In genomic region chr1:61502011-61502410, GRCh38 we compare ENCODE assay signal across 34 cellular contexts.
"Had no signal": no experiment of that assay in that cellular context is flagged by ENCODE, and none has a peak within 500 bp of the region (broad histone marks: within the 10 kb centered on the region; RNA-seq: fewer than 3 reads in every experiment).

No MANE protein-coding gene starts in this region.

- H3K27ac ChIP-seq: adrenal gland, ascending aorta, breast epithelium, cardiac muscle cell, colonic mucosa, epithelial cell of prostate, gastroesophageal sphincter, heart right ventricle, WERI-Rb-1 had no signal

- H3K4me3 ChIP-seq: adrenal gland, ascending aorta, breast epithelium, cardiac muscle cell, colonic mucosa, gastroesophageal sphincter, heart right ventricle had no signal

- H3K9me3 Mint-ChIP-seq: activated B cell treated with CpG ODN at 0.5 μM for 24 hours; activated CD4-positive, alpha-beta memory T cell treated with anti-CD3 and anti-CD28 coated beads for 36 hours; activated CD4-positive, alpha-beta T cell treated with anti-CD3 and anti-CD28 coated beads, Interleukin-2, amount 10 ng/mL, durations not matched to agents 24 days and 14 days; activated naive CD4-positive, alpha-beta T cell treated with anti-CD3 and anti-CD28 coated beads for 36 hours; activated naive CD4-positive, alpha-beta T cell treated with anti-CD3 and anti-CD28 coated beads, Interleukin-2, amount 50 U/mL, for 24 hours; activated naive CD8-positive, alpha-beta T cell treated with anti-CD3 and anti-CD28 coated beads for 36 hours; activated naive CD8-positive, alpha-beta T cell treated with anti-CD3 and anti-CD28 coated beads, Interleukin-2, amount 50 U/mL, for 24 hours; activated T-helper 1 cell treated with anti-CD3 and anti-CD28 coated beads, Interleukin-12 subunit alpha, Interleukin-12 subunit beta, Interleukin-2, Interleukin-4 antibody, amounts not matched to agents 30 ng/mL and 10 ng/mL and 1 ng/mL, durations not matched to agents 14 hours and 24 hours and 36 hours; activated T-helper 2 cell treated with anti-CD3 and anti-CD28 coated beads, Interferon-gamma antibody, Interleukin-2, Interleukin-4, amounts not matched to agents 10 μg/mL and 5 μg/mL and 100 μg/mL, durations not matched to agents 14 hours and 24 hours and 36 hours; T-cell; T-helper 1 cell treated with Interleukin-12 subunit alpha and Interleukin-12 subunit beta and Interleukin-4 antibody, amounts not matched to agents 30 μg/mL and 1 μg/mL, for 36 hours had no signal

- H3K27ac Mint-ChIP-seq: activated B cell treated with CpG ODN at 0.5 μM for 24 hours; activated CD4-positive, alpha-beta memory T cell treated with anti-CD3 and anti-CD28 coated beads for 36 hours; activated CD4-positive, alpha-beta T cell treated with anti-CD3 and anti-CD28 coated beads, Interleukin-2, amount 10 ng/mL, durations not matched to agents 24 days and 14 days; activated CD8-positive, alpha-beta memory T cell treated with anti-CD3 and anti-CD28 coated beads, Interleukin-2, amount 10 ng/mL, durations not matched to agents 7 days and 5 days; activated CD8-positive, alpha-beta T cell treated with anti-CD3 and anti-CD28 coated beads, Interleukin-2, amount 10 ng/mL, durations not matched to agents 7 days and 5 days; activated naive CD4-positive, alpha-beta T cell treated with anti-CD3 and anti-CD28 coated beads for 36 hours; activated naive CD4-positive, alpha-beta T cell treated with anti-CD3 and anti-CD28 coated beads, Interleukin-2, amount 50 U/mL, for 24 hours; activated naive CD8-positive, alpha-beta T cell treated with anti-CD3 and anti-CD28 coated beads for 36 hours; activated naive CD8-positive, alpha-beta T cell treated with anti-CD3 and anti-CD28 coated beads, Interleukin-2, amount 50 U/mL, for 24 hours; activated T-helper 1 cell treated with anti-CD3 and anti-CD28 coated beads, Interleukin-12 subunit alpha, Interleukin-12 subunit beta, Interleukin-2, Interleukin-4 antibody, amounts not matched to agents 30 ng/mL and 10 ng/mL and 1 ng/mL, durations not matched to agents 14 hours and 24 hours and 36 hours; activated T-helper 2 cell treated with anti-CD3 and anti-CD28 coated beads, Interferon-gamma antibody, Interleukin-2, Interleukin-4, amounts not matched to agents 10 μg/mL and 5 μg/mL and 100 μg/mL, durations not matched to agents 14 hours and 24 hours and 36 hours; T-cell; T-helper 1 cell treated with Interleukin-12 subunit alpha and Interleukin-12 subunit beta and Interleukin-4 antibody, amounts not matched to agents 30 μg/mL and 1 μg/mL, for 36 hours had no signal

- H3K4me1 ChIP-seq: ascending aorta, breast epithelium, colonic mucosa, gastroesophageal sphincter had no signal

- H3K27me3 Mint-ChIP-seq: brain had no signal

- H3K36me3 Mint-ChIP-seq: activated CD4-positive, alpha-beta memory T cell treated with anti-CD3 and anti-CD28 coated beads for 36 hours; activated CD8-positive, alpha-beta memory T cell treated with anti-CD3 and anti-CD28 coated beads, Interleukin-2, amount 10 ng/mL, durations not matched to agents 7 days and 5 days; activated naive CD4-positive, alpha-beta T cell treated with anti-CD3 and anti-CD28 coated beads, Interleukin-2, amount 50 U/mL, for 24 hours; activated naive CD8-positive, alpha-beta T cell treated with anti-CD3 and anti-CD28 coated beads for 36 hours; brain; T-cell had no signal

- H3K4me3 Mint-ChIP-seq: activated B cell treated with CpG ODN at 0.5 μM for 24 hours; activated CD4-positive, alpha-beta memory T cell treated with anti-CD3 and anti-CD28 coated beads for 36 hours; activated CD4-positive, alpha-beta T cell treated with anti-CD3 and anti-CD28 coated beads, Interleukin-2, amount 10 ng/mL, durations not matched to agents 24 days and 14 days; activated CD8-positive, alpha-beta memory T cell treated with anti-CD3 and anti-CD28 coated beads, Interleukin-2, amount 10 ng/mL, durations not matched to agents 7 days and 5 days; activated CD8-positive, alpha-beta T cell treated with anti-CD3 and anti-CD28 coated beads, Interleukin-2, amount 10 ng/mL, durations not matched to agents 7 days and 5 days; activated naive CD4-positive, alpha-beta T cell treated with anti-CD3 and anti-CD28 coated beads for 36 hours; activated naive CD4-positive, alpha-beta T cell treated with anti-CD3 and anti-CD28 coated beads, Interleukin-2, amount 50 U/mL, for 24 hours; activated naive CD8-positive, alpha-beta T cell treated with anti-CD3 and anti-CD28 coated beads for 36 hours; activated naive CD8-positive, alpha-beta T cell treated with anti-CD3 and anti-CD28 coated beads, Interleukin-2, amount 50 U/mL, for 24 hours; activated T-helper 1 cell treated with anti-CD3 and anti-CD28 coated beads, Interleukin-12 subunit alpha, Interleukin-12 subunit beta, Interleukin-2, Interleukin-4 antibody, amounts not matched to agents 30 ng/mL and 10 ng/mL and 1 ng/mL, durations not matched to agents 14 hours and 24 hours and 36 hours; brain; T-cell; T-helper 1 cell treated with Interleukin-12 subunit alpha and Interleukin-12 subunit beta and Interleukin-4 antibody, amounts not matched to agents 30 μg/mL and 1 μg/mL, for 36 hours had no signal

- H3K9me3 ChIP-seq: adrenal gland, ascending aorta, breast epithelium, colonic mucosa, gastroesophageal sphincter, heart right ventricle had no signal

- H3K36me3 ChIP-seq: adrenal gland, ascending aorta, breast epithelium, cardiac muscle cell, colonic mucosa, gastroesophageal sphincter, heart right ventricle, WERI-Rb-1 had no signal

- ATAC-seq: activated CD4-positive, CD25-positive, alpha-beta regulatory T cell treated with anti-CD3 and anti-CD28 coated beads, Interleukin-2, amount 50 U/mL, for 24 hours; activated CD8-positive, alpha-beta memory T cell treated with anti-CD3 and anti-CD28 coated beads, Interleukin-2, amount 10 ng/mL, durations not matched to agents 7 days and 5 days; activated CD8-positive, alpha-beta T cell treated with anti-CD3 and anti-CD28 coated beads, Interleukin-2, amount 10 ng/mL, durations not matched to agents 7 days and 5 days; activated naive CD8-positive, alpha-beta T cell treated with anti-CD3 and anti-CD28 coated beads, Interleukin-2, amount 50 U/mL, for 24 hours; gastroesophageal sphincter; heart right ventricle; T-cell had no signal

- DNase-seq: activated B cell treated with CpG ODN at 0.5 μM for 24 hours; activated CD4-positive, alpha-beta memory T cell treated with anti-CD3 and anti-CD28 coated beads for 36 hours; activated CD4-positive, alpha-beta T cell treated with anti-CD3 and anti-CD28 coated beads, Interleukin-2, amount 10 ng/mL, durations not matched to agents 24 days and 14 days; activated CD8-positive, alpha-beta memory T cell treated with anti-CD3 and anti-CD28 coated beads, Interleukin-2, amount 10 ng/mL, durations not matched to agents 7 days and 5 days; activated CD8-positive, alpha-beta memory T cell treated with anti-CD3 and anti-CD28 coated beads, Interleukin-2, amount 50 U/mL, for 4 hours; activated CD8-positive, alpha-beta T cell treated with anti-CD3 and anti-CD28 coated beads, Interleukin-2, amount 10 ng/mL, durations not matched to agents 7 days and 5 days; activated effector memory CD4-positive, alpha-beta T cell treated with anti-CD3 and anti-CD28 coated beads, Interleukin-2, amount 50 U/mL, for 16 hours; activated naive CD4-positive, alpha-beta T cell treated with anti-CD3 and anti-CD28 coated beads for 36 hours; activated naive CD8-positive, alpha-beta T cell treated with anti-CD3 and anti-CD28 coated beads for 36 hours; activated naive CD8-positive, alpha-beta T cell treated with anti-CD3 and anti-CD28 coated beads, Interleukin-2, amount 50 U/mL, for 24 hours; activated T-cell treated with anti-CD3 and anti-CD28 coated beads, Interleukin-2, amount 50 U/mL, for 1 hour; activated T-cell treated with anti-CD3 and anti-CD28 coated beads, Interleukin-2, amount 50 U/mL, for 48 hours; adrenal gland; amygdala; central memory CD4-positive, alpha-beta T cell; cerebellar nuclear complex; colonic mucosa; effector CD8-positive, alpha-beta T cell; foreskin melanocyte; heart right ventricle; T-cell; T1000; WERI-Rb-1 had no signal

- H3K4me1 Mint-ChIP-seq: activated B cell treated with CpG ODN at 0.5 μM for 24 hours; activated CD4-positive, alpha-beta T cell treated with anti-CD3 and anti-CD28 coated beads, Interleukin-2, amount 10 ng/mL, durations not matched to agents 24 days and 14 days; activated CD8-positive, alpha-beta memory T cell treated with anti-CD3 and anti-CD28 coated beads, Interleukin-2, amount 10 ng/mL, durations not matched to agents 7 days and 5 days; activated naive CD4-positive, alpha-beta T cell treated with anti-CD3 and anti-CD28 coated beads, Interleukin-2, amount 50 U/mL, for 24 hours; activated naive CD8-positive, alpha-beta T cell treated with anti-CD3 and anti-CD28 coated beads, Interleukin-2, amount 50 U/mL, for 24 hours had no signal

- H3K27me3 ChIP-seq: ascending aorta, breast epithelium, cardiac muscle cell, colonic mucosa, gastroesophageal sphincter, heart right ventricle had no signal
